Comparison of ENCODE assay signal across 33 cellular contexts in genomic region chr3:83902842-83903241, GRCh38.
"Had no signal": no experiment of that assay in that cellular context is flagged by ENCODE, and none has a peak within 500 bp of the region (broad histone marks: within the 10 kb centered on the region; RNA-seq: fewer than 3 reads in every experiment).

No MANE protein-coding gene starts in this region.

- H3K27me3 ChIP-seq: adrenal gland, body of pancreas, brain microvascular endothelial cell, breast epithelium had no signal

- H3K36me3 ChIP-seq: adrenal gland, brain microvascular endothelial cell, breast epithelium, WERI-Rb-1 had no signal

- H3K4me3 ChIP-seq: adrenal gland, body of pancreas, breast epithelium had no signal

- H3K9me3 ChIP-seq: adrenal gland, body of pancreas, breast epithelium had no signal

- H3K27ac ChIP-seq: adrenal gland, body of pancreas, brain microvascular endothelial cell, breast epithelium, WERI-Rb-1 had no signal

- H3K4me1 ChIP-seq: adrenal gland, body of pancreas, breast epithelium had no signal

- DNase-seq: activated CD4-positive, alpha-beta memory T cell treated with anti-CD3 and anti-CD28 coated beads, Interleukin-2, amount 10 ng/mL, durations not matched to agents 7 days and 5 days; activated CD4-positive, alpha-beta T cell treated with anti-CD3 and anti-CD28 coated beads for 1 hour; activated CD4-positive, alpha-beta T cell treated with anti-CD3 and anti-CD28 coated beads for 36 hours; activated CD4-positive, alpha-beta T cell treated with anti-CD3 and anti-CD28 coated beads for 48 hours; activated CD4-positive, alpha-beta T cell treated with anti-CD3 and anti-CD28 coated beads, Interleukin-2, amount 10 ng/mL, durations not matched to agents 7 days and 5 days; activated CD4-positive, alpha-beta T cell treated with anti-CD3 and anti-CD28 coated beads, Interleukin-2, amount 50 U/mL, for 48 hours; activated CD4-positive, CD25-positive, alpha-beta regulatory T cell; activated CD8-positive, alpha-beta memory T cell treated with anti-CD3 and anti-CD28 coated beads for 24 hours; activated CD8-positive, alpha-beta memory T cell treated with anti-CD3 and anti-CD28 coated beads, Interleukin-2, amount 10 ng/mL, durations not matched to agents 7 days and 5 days; activated CD8-positive, alpha-beta memory T cell treated with anti-CD3 and anti-CD28 coated beads, Interleukin-2, amount 50 U/mL, for 48 hours; activated CD8-positive, alpha-beta T cell treated with anti-CD3 and anti-CD28 coated beads, Interleukin-2, amount 10 ng/mL, durations not matched to agents 7 days and 5 days; activated effector memory CD4-positive, alpha-beta T cell treated with anti-CD3 and anti-CD28 coated beads, Interleukin-2, amount 50 U/mL, for 16 hours; activated gamma-delta T cell treated with Interleukin-2 at 50 U/mL for 16 hours; activated naive CD4-positive, alpha-beta T cell; activated naive CD4-positive, alpha-beta T cell treated with anti-CD3 and anti-CD28 coated beads for 36 hours; activated naive CD4-positive, alpha-beta T cell treated with anti-CD3 and anti-CD28 coated beads, Interleukin-2, amount 50 U/mL, for 16 hours; activated naive CD8-positive, alpha-beta T cell treated with anti-CD3 and anti-CD28 coated beads for 36 hours; activated T-cell treated with anti-CD3 and anti-CD28 coated beads, Interleukin-2, amount 50 U/mL, for 24 hours; activated T-cell treated with anti-CD3 and anti-CD28 coated beads, Interleukin-2, amount 50 U/mL, for 72 hours; adrenal gland; amniotic stem cell; aorta; body of pancreas; brain microvascular endothelial cell; central memory CD4-positive, alpha-beta T cell; T-helper 2 cell; T-helper 9 cell; WERI-Rb-1 had no signal

- ATAC-seq: activated CD4-positive, alpha-beta T cell treated with anti-CD3 and anti-CD28 coated beads for 36 hours; activated CD4-positive, CD25-positive, alpha-beta regulatory T cell treated with anti-CD3 and anti-CD28 coated beads, Interleukin-2, amount 50 U/mL, for 24 hours; activated CD8-positive, alpha-beta memory T cell treated with anti-CD3 and anti-CD28 coated beads, Interleukin-2, amount 10 ng/mL, durations not matched to agents 7 days and 5 days; activated CD8-positive, alpha-beta T cell treated with anti-CD3 and anti-CD28 coated beads, Interleukin-2, amount 10 ng/mL, durations not matched to agents 7 days and 5 days; activated naive CD4-positive, alpha-beta T cell treated with anti-CD3 and anti-CD28 coated beads, Interleukin-2, amount 50 U/mL, for 72 hours; activated T-cell treated with anti-CD3 and anti-CD28 coated beads, Interleukin-2, amount 50 U/mL, for 72 hours; activated T-helper 17 cell treated with anti-CD3 and anti-CD28 coated beads, Interleukin-2, amount 50 U/mL, for 72 hours; body of pancreas; WTC11 had no signal
